ENCODE assay signal across 1 cellular context in genomic region chr6:31782126-31782941, GRCh38.
TF ChIP-seq lines count a peak whose summit lies in the region.

No MANE protein-coding gene starts in this region.

TF ChIP-seq in K562, 482 proteins besides CTCF, POLR2A, EP300 and RAD21:
- TF ChIP-seq, protein P1, sequence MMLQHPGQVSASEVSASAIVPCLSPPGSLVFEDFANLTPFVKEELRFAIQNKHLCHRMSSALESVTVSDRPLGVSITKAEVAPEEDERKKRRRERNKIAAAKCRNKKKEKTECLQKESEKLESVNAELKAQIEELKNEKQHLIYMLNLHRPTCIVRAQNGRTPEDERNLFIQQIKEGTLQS (IDR thresholded peaks at IDR 0.05), result no peak
- TF ChIP-seq, protein P1 (CRISPR knock-in tag; conservative IDR thresholded peaks at IDR 0.05), result no peak
- TF ChIP-seq FIP1L1 (IDR thresholded peaks at IDR 0.05; ENCODE audit: low read depth, low read length, poor library complexity, severe bottlenecking), result peak; percentile 55
- 0 out of 4 replicates have a peak, but pooled peaks of 1 of the 2 experiments have one; percentile 25 for TF ChIP-seq MAZ (CRISPR knock-in tag; conservative IDR thresholded peaks at IDR 0.05 in 1 of 2, IDR thresholded peaks at IDR 0.05 in 1 of 2)
- TF ChIP-seq, protein P2, sequence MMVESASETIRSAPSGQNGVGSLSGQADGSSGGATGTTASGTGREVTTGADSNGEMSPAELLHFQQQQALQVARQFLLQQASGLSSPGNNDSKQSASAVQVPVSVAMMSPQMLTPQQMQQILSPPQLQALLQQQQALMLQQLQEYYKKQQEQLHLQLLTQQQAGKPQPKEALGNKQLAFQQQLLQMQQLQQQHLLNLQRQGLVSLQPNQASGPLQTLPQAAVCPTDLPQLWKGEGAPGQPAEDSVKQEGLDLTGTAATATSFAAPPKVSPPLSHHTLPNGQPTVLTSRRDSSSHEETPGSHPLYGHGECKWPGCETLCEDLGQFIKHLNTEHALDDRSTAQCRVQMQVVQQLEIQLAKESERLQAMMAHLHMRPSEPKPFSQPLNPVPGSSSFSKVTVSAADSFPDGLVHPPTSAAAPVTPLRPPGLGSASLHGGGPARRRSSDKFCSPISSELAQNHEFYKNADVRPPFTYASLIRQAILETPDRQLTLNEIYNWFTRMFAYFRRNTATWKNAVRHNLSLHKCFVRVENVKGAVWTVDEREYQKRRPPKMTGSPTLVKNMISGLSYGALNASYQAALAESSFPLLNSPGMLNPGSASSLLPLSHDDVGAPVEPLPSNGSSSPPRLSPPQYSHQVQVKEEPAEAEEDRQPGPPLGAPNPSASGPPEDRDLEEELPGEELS (CRISPR knock-in tag; IDR thresholded peaks at IDR 0.05; ENCODE audit: borderline replicate concordance), result peak; percentile 57; the same call in 1 of the 2 replicates
- TF ChIP-seq THAP12 (CRISPR knock-in tag; IDR thresholded peaks at IDR 0.05), result 0 out of 2 replicates have a peak, but pooled peaks have one; percentile 36
- no peak for TF ChIP-seq CREBBP (IDR thresholded peaks at IDR 0.05; ENCODE audit: low read depth, low read length)
- no peak for TF ChIP-seq ZSCAN29 (IDR thresholded peaks at IDR 0.05)
- TF ChIP-seq ZC3H4 (CRISPR knock-in tag; IDR thresholded peaks at IDR 0.05; ENCODE audit: borderline replicate concordance), result peak; percentile 74; the same call in 1 of the 2 replicates
- peak; percentile 73 for TF ChIP-seq POLR2G (IDR thresholded peaks at IDR 0.05; ENCODE audit: low read depth, low read length)
- TF ChIP-seq, protein P3, sequence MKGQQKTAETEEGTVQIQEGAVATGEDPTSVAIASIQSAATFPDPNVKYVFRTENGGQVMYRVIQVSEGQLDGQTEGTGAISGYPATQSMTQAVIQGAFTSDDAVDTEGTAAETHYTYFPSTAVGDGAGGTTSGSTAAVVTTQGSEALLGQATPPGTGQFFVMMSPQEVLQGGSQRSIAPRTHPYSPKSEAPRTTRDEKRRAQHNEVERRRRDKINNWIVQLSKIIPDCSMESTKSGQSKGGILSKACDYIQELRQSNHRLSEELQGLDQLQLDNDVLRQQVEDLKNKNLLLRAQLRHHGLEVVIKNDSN (CRISPR knock-in tag; IDR thresholded peaks at IDR 0.05), result peak; percentile 32; the same call in 1 of the 2 replicates
- TF ChIP-seq ZNF184 (CRISPR knock-in tag; IDR thresholded peaks at IDR 0.05), result 0 out of 2 replicates have a peak, but pooled peaks have one; percentile 7
- peak; percentile 75 for TF ChIP-seq RBFOX2 (IDR thresholded peaks at IDR 0.05; ENCODE audit: low read depth, low read length)
- peak; percentile 30 for TF ChIP-seq RBM22 (IDR thresholded peaks at IDR 0.05; ENCODE audit: low read depth, low read length, poor library complexity, severe bottlenecking)
- peak; percentile 54; the same call in 1 of the 2 replicates for TF ChIP-seq ZNF431 (CRISPR knock-in tag; IDR thresholded peaks at IDR 0.05)
- TF ChIP-seq PML (IDR thresholded peaks at IDR 0.05; ENCODE audit: low read length), result 0 out of 2 replicates have a peak, but pooled peaks have one; percentile 5
- peak; percentile 27; the same call in 1 of the 2 replicates for TF ChIP-seq MAX (CRISPR knock-in tag; IDR thresholded peaks at IDR 0.05)
- 0 out of 2 replicates have a peak, but pooled peaks have one; percentile 29 for TF ChIP-seq MYNN (IDR thresholded peaks at IDR 0.05)
- no peak for TF ChIP-seq MYNN (CRISPR knock-in tag; IDR thresholded peaks at IDR 0.05)
- no peak for TF ChIP-seq ZBTB40 (IDR thresholded peaks at IDR 0.05)
- 0 out of 2 replicates have a peak, but pooled peaks have one; percentile 1 for TF ChIP-seq ZBTB40 (CRISPR knock-in tag; IDR thresholded peaks at IDR 0.05)
- no peak for TF ChIP-seq SNRNP70 (optimal IDR thresholded peaks at IDR 0.05; ENCODE audit: low read depth, low read length)
